In the genomic region with DNA sequence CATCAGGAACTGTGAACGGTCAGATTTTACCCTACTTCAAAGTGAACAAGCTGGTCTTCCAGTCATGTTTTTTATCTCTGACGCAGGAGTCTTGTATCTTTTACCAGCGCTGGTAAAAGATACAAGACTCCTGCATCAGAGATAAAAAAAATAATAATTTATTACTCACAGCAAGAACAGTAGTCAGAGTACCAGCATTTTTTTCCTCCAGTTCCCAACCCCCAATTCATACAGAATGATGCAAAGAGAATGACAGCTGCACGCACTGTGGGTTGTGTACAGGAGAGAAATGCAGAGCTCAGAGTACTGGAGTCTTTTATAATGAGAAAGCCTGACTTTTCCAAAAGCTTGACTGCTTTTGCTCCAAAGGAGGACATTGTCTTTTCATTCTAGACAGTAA, we compare ENCODE assay signal across 32 cellular contexts. TPM values are rescaled to one million over a fixed set of nuclear protein-coding genes. Genes with fewer than 3 reads are reported as not detected.
A peak's percentile ranks its signal among the peaks of the same experiment; 100 is the strongest.
DNase-seq lines count a peak whose midpoint lies in the region; ATAC-seq, FAIRE-seq and TF ChIP-seq lines count a peak whose summit lies in the region.
"Had no signal": no experiment of that assay in that cellular context is flagged by ENCODE, and none has a peak within 500 bp of the region (broad histone marks: within the 10 kb centered on the region; RNA-seq: fewer than 3 reads in every experiment).

No MANE protein-coding gene starts in this region.

- under 1% methylated on average over 4 of the region's 4 CpGs for WGBS in HepG2 (ENCODE audit: low lambda C conversion rate)

- FAIRE-seq in HepG2 (lab: Jason Lieb, UNC) = no peak
- FAIRE-seq: TTC549 had no signal

- intact Hi-C loops in HepG2 (cut with micrococcal nuclease; ENCODE audit: unreplicated experiment) = no loop called here

- TF ChIP-seq EP300 in HepG2 (IDR thresholded peaks at IDR 0.05; ENCODE audit: low read depth in 2 of 2, low read length in 2 of 2) (no peak), HepG2 (CRISPR knock-in tag; IDR thresholded peaks at IDR 0.05; ENCODE audit: borderline replicate concordance) (no peak)

- BruUV-seq in HepG2 (replicated peaks; lab: Mats Ljungman, UMichigan) = no TSS peak

- no peaks in the 10 kb centered on the region for H3K36me3 Mint-ChIP-seq in naive thymus-derived CD8-positive, alpha-beta T cell
- H3K36me3 Mint-ChIP-seq: activated CD4-positive, alpha-beta memory T cell treated with anti-CD3 and anti-CD28 coated beads for 36 hours had no signal

- in situ Hi-C loops in HepG2 (cut with HindIII; ENCODE audit: extremely low pct_ligation_motif_present, low pct_unique_long_range_greater_than_20kb) = no loop called here

- H3K4me3 Mint-ChIP-seq in naive thymus-derived CD8-positive, alpha-beta T cell = no peak overlapping the region
- H3K4me3 Mint-ChIP-seq: activated CD4-positive, alpha-beta memory T cell treated with anti-CD3 and anti-CD28 coated beads for 36 hours; effector memory CD8-positive, alpha-beta T cell; H9; T-helper 17 cell had no signal

- H3K9ac ChIP-seq in HepG2 (ENCODE audit: insufficient read depth, low read depth, low read length) = no peak overlapping the region

- no peak overlapping the region for H2AFZ ChIP-seq in HepG2 (ENCODE audit: low read length)
- H2AFZ ChIP-seq: PC-9 had no signal

- H3K4me3 ChIP-seq in HepG2 (replicated peaks in 1 of 3; ENCODE audit: insufficient read depth in 1 of 3, low read depth in 2 of 3, low read length in 3 of 3) = no peak overlapping the region
- H3K4me3 ChIP-seq: left lung, PC-9, psoas muscle, tibial nerve had no signal

- TF ChIP-seq POLR2A in HepG2 (IDR thresholded peaks at IDR 0.05; ENCODE audit: insufficient read depth in 1 of 2, low read depth in 2 of 2, low read length in 2 of 2) = no peak

- H4K20me1 ChIP-seq in HepG2 (ENCODE audit: insufficient read depth, low read length) = no peaks in the 10 kb centered on the region

- H3K27ac ChIP-seq in HepG2 (ENCODE audit: extremely low read length, insufficient read depth, low read length) (no peak overlapping the region), substantia nigra (ENCODE audit: low read depth, low read length, poor library complexity, severe bottlenecking) (peak overlapping the region; percentile 4)
- H3K27ac ChIP-seq: 22Rv1, C4-2B, HL-60, left lung, PC-9, psoas muscle had no signal

- peaks cover 0 to 5% of the 10 kb centered on the region in 2 experiments; a peak in 1 of 5 replicates for H3K27me3 ChIP-seq in HepG2 (ENCODE audit: control insufficient read depth in 1 of 2, insufficient read depth in 2 of 2, low read length in 2 of 2)
- H3K27me3 ChIP-seq: tibial nerve had no signal

- H3K4me1 Mint-ChIP-seq in naive thymus-derived CD8-positive, alpha-beta T cell = no peaks in the 10 kb centered on the region
- H3K4me1 Mint-ChIP-seq: T-helper 17 cell had no signal

- H3K9me3 Mint-ChIP-seq in naive thymus-derived CD8-positive, alpha-beta T cell = no peaks in the 10 kb centered on the region
- H3K9me3 Mint-ChIP-seq: activated CD4-positive, alpha-beta memory T cell treated with anti-CD3 and anti-CD28 coated beads for 36 hours; effector memory CD8-positive, alpha-beta T cell; H9 had no signal

- no peak for TF ChIP-seq RAD21 in HepG2 (CRISPR knock-in tag; IDR thresholded peaks at IDR 0.05)

- ATAC-seq in HepG2 = peak; percentile 46; the same call in 2 of the 3 replicates
- no peak for ATAC-seq in naive thymus-derived CD8-positive, alpha-beta T cell
- no peak for ATAC-seq in HG02759 (IDR thresholded peaks at IDR 0.05; ENCODE audit: unreplicated experiment)
- ATAC-seq: effector memory CD8-positive, alpha-beta T cell; left lung; psoas muscle; sciatic nerve; T-helper 17 cell had no signal

- peaks cover 6% of the 10 kb centered on the region; the same call in 1 of the 2 replicates for H3K4me1 ChIP-seq in HepG2 (ENCODE audit: insufficient read depth, low read length)
- H3K4me1 ChIP-seq: left lung, psoas muscle, tibial nerve had no signal

- H3K79me2 ChIP-seq in HepG2 (ENCODE audit: insufficient read depth, low read length) = no peaks in the 10 kb centered on the region

- CTCF ChIA-PET in HepG2 (lab: Yijun Ruan, JAX; ENCODE audit: low intra/inter-chr PET ratio, low total read pairs) = no interaction called here

- peaks cover 0 to 11% (median 7%) of the 10 kb centered on the region in 5 donors for H3K27me3 Mint-ChIP-seq in naive thymus-derived CD8-positive, alpha-beta T cell

- DNase-seq in NCI-H1417 (lab: John Stamatoyannopoulos, UW) (peak in 2 of 3 experiments; percentile 51 to 73), NCI-H1417 treated with DMSO at 0.1 percent for 48 hours (lab: John Stamatoyannopoulos, UW) (no peak), NCI-H2227 treated with DMSO at 0.1 percent for 48 hours (lab: John Stamatoyannopoulos, UW) (peak; percentile 29), HepG2 (ENCODE audit: low spot score) (no peak), substantia nigra (lab: John Stamatoyannopoulos, UW) (no peak), NOMO-1 treated with DMSO at 0.1 percent for 48 hours (lab: John Stamatoyannopoulos, UW; ENCODE audit: unreplicated experiment) (no peak)
- DNase-seq in naive thymus-derived CD8-positive, alpha-beta T cell = no peak
- DNase-seq: activated CD4-positive, alpha-beta memory T cell treated with anti-CD3 and anti-CD28 coated beads for 36 hours; activated CD4-positive, CD25-positive, alpha-beta regulatory T cell treated with anti-CD3 and anti-CD28 coated beads, Interleukin-2, amount 50 U/mL, for 72 hours; activated CD8-positive, alpha-beta memory T cell treated with anti-CD3 and anti-CD28 coated beads, Interleukin-2, amount 50 U/mL, for 4 hours; activated naive CD4-positive, alpha-beta T cell; central memory CD4-positive, alpha-beta T cell; COR-L47; effector memory CD8-positive, alpha-beta T cell; erythroblast; glutamatergic neuron; H9; left lung; mesendoderm; NCI-H1694 treated with DMSO at 0.1 percent for 48 hours; NCI-H446; PC-9; psoas muscle; stimulated activated CD4-positive, alpha-beta T cell treated with anti-CD3 and anti-CD28 coated beads, Interleukin-4, amount 100 ng/mL, for 1 hour; T-helper 17 cell had no signal

- H3K36me3 ChIP-seq in HepG2 (replicated peaks in 1 of 2; ENCODE audit: control insufficient read depth in 1 of 2, insufficient read depth in 2 of 2, low read length in 2 of 2) = no peaks in the 10 kb centered on the region
- H3K36me3 ChIP-seq: left lung, tibial nerve had no signal

- H3K9me3 ChIP-seq in HepG2 (ENCODE audit: low read length) = no peaks in the 10 kb centered on the region
- H3K9me3 ChIP-seq: left lung, psoas muscle, tibial nerve had no signal

- POLR2A ChIA-PET in HepG2 (lab: Yijun Ruan, JAX) = no interaction called here
- POLR2A ChIA-PET in naive thymus-derived CD8-positive, alpha-beta T cell (lab: Charles Lee) = no interaction called here

- H3K4me2 ChIP-seq in HepG2 (ENCODE audit: low read depth, low read length) = no peak overlapping the region
- H3K4me2 ChIP-seq: PC-9 had no signal

- no peak overlapping the region for H3K27ac Mint-ChIP-seq in naive thymus-derived CD8-positive, alpha-beta T cell
- H3K27ac Mint-ChIP-seq: activated CD4-positive, alpha-beta memory T cell treated with anti-CD3 and anti-CD28 coated beads for 36 hours; effector memory CD8-positive, alpha-beta T cell; H9; T-helper 17 cell had no signal

- TF ChIP-seq CTCF in HepG2 (CRISPR knock-in tag; IDR thresholded peaks at IDR 0.05) = no peak

TF ChIP-seq in HepG2, 621 proteins besides CTCF, POLR2A, EP300 and RAD21 (continues in another document):
- TF ChIP-seq SMARCE1 (IDR thresholded peaks at IDR 0.05; ENCODE audit: borderline replicate concordance) = no peak
- TF ChIP-seq ONECUT2 (CRISPR knock-in tag; IDR thresholded peaks at IDR 0.05) = no peak
- TF ChIP-seq CCDC6 (CRISPR knock-in tag; IDR thresholded peaks at IDR 0.05) = no peak
- TF ChIP-seq TRIM24 (CRISPR knock-in tag; IDR thresholded peaks at IDR 0.05) = no peak
- TF ChIP-seq, protein P1, sequence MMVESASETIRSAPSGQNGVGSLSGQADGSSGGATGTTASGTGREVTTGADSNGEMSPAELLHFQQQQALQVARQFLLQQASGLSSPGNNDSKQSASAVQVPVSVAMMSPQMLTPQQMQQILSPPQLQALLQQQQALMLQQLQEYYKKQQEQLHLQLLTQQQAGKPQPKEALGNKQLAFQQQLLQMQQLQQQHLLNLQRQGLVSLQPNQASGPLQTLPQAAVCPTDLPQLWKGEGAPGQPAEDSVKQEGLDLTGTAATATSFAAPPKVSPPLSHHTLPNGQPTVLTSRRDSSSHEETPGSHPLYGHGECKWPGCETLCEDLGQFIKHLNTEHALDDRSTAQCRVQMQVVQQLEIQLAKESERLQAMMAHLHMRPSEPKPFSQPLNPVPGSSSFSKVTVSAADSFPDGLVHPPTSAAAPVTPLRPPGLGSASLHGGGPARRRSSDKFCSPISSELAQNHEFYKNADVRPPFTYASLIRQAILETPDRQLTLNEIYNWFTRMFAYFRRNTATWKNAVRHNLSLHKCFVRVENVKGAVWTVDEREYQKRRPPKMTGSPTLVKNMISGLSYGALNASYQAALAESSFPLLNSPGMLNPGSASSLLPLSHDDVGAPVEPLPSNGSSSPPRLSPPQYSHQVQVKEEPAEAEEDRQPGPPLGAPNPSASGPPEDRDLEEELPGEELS (CRISPR knock-in tag; IDR thresholded peaks at IDR 0.05) = no peak

RNA-seq across cellular contexts. Expression of a gene that starts 14.2 kb away (rescaled TPM):
- 26.0 and 37.7 TPM in 2 replicates for total RNA-seq in HepG2 (2016; rRNA removed; fragmentation: Illumina TruSeq; extraction: Trizol)
- 1.6 and 1.9 TPM in 2 replicates for total RNA-seq in HepG2 (2016; cell fraction: cytosol; rRNA removed; fragmentation: Illumina TruSeq; extraction: Trizol; ENCODE audit: low read depth)
- 26.2 and 36.2 TPM in 2 replicates for total RNA-seq in HepG2 (2016; cell fraction: insoluble cytoplasmic fraction; rRNA removed; fragmentation: Illumina TruSeq; extraction: Trizol)
- 6.7 and 9.0 TPM in 2 replicates for total RNA-seq in HepG2 (2016; cell fraction: membrane; rRNA removed; fragmentation: Illumina TruSeq; extraction: Trizol)
- total RNA-seq in HepG2 (2016; cell fraction: nucleus; rRNA removed; fragmentation: Illumina TruSeq; extraction: Trizol) = 35.1 and 35.2 TPM in 2 replicates
- 7.2 and 7.5 TPM in 2 replicates for polyA plus RNA-seq in HepG2 (2011; rRNA removed)
- polyA plus RNA-seq in HepG2 (2011; cell fraction: cytosol; rRNA removed) = 2.5 and 4.2 TPM in 2 replicates
- polyA plus RNA-seq in HepG2 (2011; cell fraction: nucleus; rRNA removed) = 5.1 and 7.8 TPM in 2 replicates
- polyA plus RNA-seq in HepG2 (2012) = 11.7 and 11.9 TPM in 2 replicates
- polyA plus RNA-seq in HepG2 (2016; cell fraction: cytosol; fragmentation: Illumina TruSeq; extraction: Trizol; ENCODE audit: low read depth) = 0.80 TPM in 2 replicates
- 17.9 and 18.2 TPM in 2 replicates for polyA plus RNA-seq in HepG2 (2016; cell fraction: insoluble cytoplasmic fraction; fragmentation: Illumina TruSeq; extraction: Trizol; ENCODE audit: low read depth)
- polyA plus RNA-seq in HepG2 (2016; cell fraction: membrane; fragmentation: Illumina TruSeq; extraction: Trizol; ENCODE audit: low read depth) = 3.1 and 3.2 TPM in 2 replicates
- 23.4 and 24.6 TPM in 2 replicates for polyA plus RNA-seq in HepG2 (2016; cell fraction: nucleus; fragmentation: Illumina TruSeq; extraction: Trizol; ENCODE audit: insufficient read depth, low read depth)
- polyA minus RNA-seq in HepG2 (2011; rRNA and poly(A)+ RNA removed; ENCODE audit: low replicate concordance) = 3.9 and 11.3 TPM in 2 replicates
- 7.6 and 8.4 TPM in 2 replicates for polyA minus RNA-seq in HepG2 (2011; cell fraction: cytosol; rRNA and poly(A)+ RNA removed)
- polyA minus RNA-seq in HepG2 (2011; cell fraction: nucleus; rRNA and poly(A)+ RNA removed) = 27.7 and 27.9 TPM in 2 replicates
- total RNA-seq in naive thymus-derived CD8-positive, alpha-beta T cell = 10 to 100 TPM; 36.5 to 37.3 TPM
- 10 to 100 TPM; 21.0 to 24.9 (median 21.7) TPM for polyA plus RNA-seq in naive thymus-derived CD8-positive, alpha-beta T cell

Comparison
In these comparisons a context has a peak if more than half of its experiments do, and no peak if none do; other contexts are left out.
1. DNase-seq: peak in NCI-H1417 (2 of 3) and NCI-H2227 treated with DMSO at 0.1 percent for 48 hours (single experiment); none in NCI-H1417 treated with DMSO at 0.1 percent for 48 hours (single experiment), HepG2 (single experiment), substantia nigra (0 of 49), naive thymus-derived CD8-positive, alpha-beta T cell (0 of 10) and NOMO-1 treated with DMSO at 0.1 percent for 48 hours (single experiment).